ENCODE assay signal across 33 cellular contexts in genomic region chr12:122934722-122935121, GRCh38. TPM values are rescaled to one million over a fixed set of nuclear protein-coding genes. Genes with fewer than 3 reads are reported as not detected.
A peak's percentile ranks its signal among the peaks of the same experiment; 100 is the strongest.
DNase-seq lines count a peak whose midpoint lies in the region; ATAC-seq and TF ChIP-seq lines count a peak whose summit lies in the region.
"Had no signal": no experiment of that assay in that cellular context is flagged by ENCODE, and none has a peak within 500 bp of the region (broad histone marks: within the 10 kb centered on the region; RNA-seq: fewer than 3 reads in every experiment).

No MANE protein-coding gene starts in this region.

- H3K36me3 ChIP-seq in GM06990 (ENCODE audit: control insufficient read depth, insufficient read depth, low read length) = no peaks in the 10 kb centered on the region
- H3K36me3 ChIP-seq: cardiac muscle cell, gastrocnemius medialis, left lung, upper lobe of right lung had no signal

- H3K27me3 Mint-ChIP-seq in activated B cell treated with CpG ODN at 0.5 μM for 24 hours = no peaks in the 10 kb centered on the region
- H3K27me3 Mint-ChIP-seq: activated T-helper 17 cell treated with anti-CD3 and anti-CD28 coated beads, Interleukin-2, amount 50 U/mL, for 72 hours; naive thymus-derived CD8-positive, alpha-beta T cell had no signal

- ATAC-seq in GM18511 (IDR thresholded peaks at IDR 0.05; ENCODE audit: unreplicated experiment) (peak; percentile 49), HG03039 (IDR thresholded peaks at IDR 0.05; ENCODE audit: unreplicated experiment) (peak; percentile 50), activated B cell treated with CpG ODN at 0.5 μM for 24 hours (ENCODE audit: low read depth) (peak; percentile 31), HG03280 (IDR thresholded peaks at IDR 0.05; ENCODE audit: unreplicated experiment) (no peak), GM21526 (IDR thresholded peaks at IDR 0.05; ENCODE audit: low FRiP score, unreplicated experiment) (no peak)
- ATAC-seq: activated naive CD4-positive, alpha-beta T cell treated with anti-CD3 and anti-CD28 coated beads, Interleukin-2, amount 50 U/mL, for 72 hours; activated T-helper 17 cell treated with anti-CD3 and anti-CD28 coated beads, Interleukin-2, amount 50 U/mL, for 72 hours; left lung; naive thymus-derived CD8-positive, alpha-beta T cell; upper lobe of right lung had no signal

- H3K4me1 Mint-ChIP-seq in activated B cell treated with CpG ODN at 0.5 μM for 24 hours = peaks cover 24% of the 10 kb centered on the region
- H3K4me1 Mint-ChIP-seq: activated T-helper 17 cell treated with anti-CD3 and anti-CD28 coated beads, Interleukin-2, amount 50 U/mL, for 72 hours had no signal

- intact Hi-C loops in activated B cell treated with CpG ODN at 0.5 μM for 24 hours (cut with micrococcal nuclease) = loop anchor here (5.0 kb wide), 1 partner anchor 37 kb away; the partner anchor contains the start of gene VPS37B

- DNase-seq in GM06990 (ENCODE audit: extremely low read depth, insufficient read length) (peak; percentile 54), activated B cell treated with CpG ODN at 0.5 μM for 24 hours (no peak), NCI-H774 (lab: John Stamatoyannopoulos, UW) (no peak)
- DNase-seq in activated T-cell treated with anti-CD3 and anti-CD28 coated beads, Interleukin-2, amount 50 U/mL, for 1 hour = no peak
- DNase-seq: ACHN; activated CD4-positive, alpha-beta T cell treated with anti-CD3 and anti-CD28 coated beads, Interleukin-2, amount 50 U/mL, for 4 hours; activated CD4-positive, CD25-positive, alpha-beta regulatory T cell; aorta; DMS79 treated with DMSO at 0.1 percent for 48 hours; esophagus squamous epithelium; gastrocnemius medialis; hippocampal formation; immature natural killer cell; Kasumi-1; left lung; naive thymus-derived CD8-positive, alpha-beta T cell; NCI-H1048; NCI-H187 treated with DMSO at 0.1 percent for 48 hours; NCI-H526 treated with DMSO at 0.1 percent for 48 hours; stimulated activated CD4-positive, alpha-beta T cell treated with anti-CD3 and anti-CD28 coated beads, Interleukin-2, amount 100 ng/mL, for 24 hours; substantia nigra; SW 1271; upper lobe of right lung had no signal

- CTCF ChIA-PET in activated B cell treated with CpG ODN at 0.5 μM for 24 hours (lab: Charles Lee) = no interaction called here

- H3K4me3 Mint-ChIP-seq in activated B cell treated with CpG ODN at 0.5 μM for 24 hours = no peak overlapping the region
- H3K4me3 Mint-ChIP-seq: activated T-helper 17 cell treated with anti-CD3 and anti-CD28 coated beads, Interleukin-2, amount 50 U/mL, for 72 hours; immature natural killer cell; naive thymus-derived CD8-positive, alpha-beta T cell had no signal

- POLR2A ChIA-PET in activated B cell treated with CpG ODN at 0.5 μM for 24 hours (lab: Charles Lee) = interaction anchor here (0.7 to 1.2 kb wide), 3 partner anchors 8 to 57 kb away, joined by 4 to 8 read pairs (median 5); no protein-coding TSS in a partner anchor

- no peaks in the 10 kb centered on the region for H3K36me3 Mint-ChIP-seq in activated B cell treated with CpG ODN at 0.5 μM for 24 hours (ENCODE audit: low read depth)
- H3K36me3 Mint-ChIP-seq: activated naive CD4-positive, alpha-beta T cell treated with anti-CD3 and anti-CD28 coated beads, Interleukin-2, amount 50 U/mL, for 72 hours had no signal

- no peaks in the 10 kb centered on the region for H3K9me3 Mint-ChIP-seq in activated B cell treated with CpG ODN at 0.5 μM for 24 hours
- H3K9me3 Mint-ChIP-seq: activated naive CD4-positive, alpha-beta T cell treated with anti-CD3 and anti-CD28 coated beads, Interleukin-2, amount 50 U/mL, for 72 hours; activated T-helper 17 cell treated with anti-CD3 and anti-CD28 coated beads, Interleukin-2, amount 50 U/mL, for 72 hours; immature natural killer cell; naive thymus-derived CD8-positive, alpha-beta T cell had no signal

- no peak for TF ChIP-seq CTCF in GM06990 (IDR thresholded peaks at IDR 0.05; ENCODE audit: insufficient read depth, low read length, poor library complexity, severe bottlenecking)
- no peak for TF ChIP-seq CTCF in activated B cell treated with CpG ODN at 0.5 μM for 24 hours (IDR thresholded peaks at IDR 0.05)

- peak overlapping the region; percentile 41 for H3K27ac Mint-ChIP-seq in activated B cell treated with CpG ODN at 0.5 μM for 24 hours
- H3K27ac Mint-ChIP-seq: activated naive CD4-positive, alpha-beta T cell treated with anti-CD3 and anti-CD28 coated beads, Interleukin-2, amount 50 U/mL, for 72 hours; activated T-helper 17 cell treated with anti-CD3 and anti-CD28 coated beads, Interleukin-2, amount 50 U/mL, for 72 hours; immature natural killer cell; naive thymus-derived CD8-positive, alpha-beta T cell had no signal

- no peak overlapping the region for H3K4me3 ChIP-seq in GM06990 (replicated peaks; ENCODE audit: low read depth, low read length)
- H3K4me3 ChIP-seq: BLaER1 treated with 17β-estradiol and CSF1 and Interleukin-3, amounts not matched to agents 10 nM and 100 nM; cardiac muscle cell; coronary artery; esophagus squamous epithelium; gastrocnemius medialis; left lung; smooth muscle cell; upper lobe of right lung had no signal

- no peaks in the 10 kb centered on the region for H3K27me3 ChIP-seq in GM06990 (replicated peaks; ENCODE audit: control insufficient read depth, insufficient read depth, low read length)
- H3K27me3 ChIP-seq: BLaER1 treated with 17β-estradiol and CSF1 and Interleukin-3, amounts not matched to agents 10 nM and 100 nM; cardiac muscle cell; esophagus squamous epithelium; gastrocnemius medialis; left lung; upper lobe of right lung had no signal

RNA-seq across cellular contexts. Expression of gene ABCB9, which starts 31.5 kb away (rescaled TPM):
- total RNA-seq in activated B cell treated with CpG ODN at 0.5 μM for 24 hours = 2.0 and 4.6 TPM in 2 replicates

RNA-seq across cellular contexts. Expression of gene VPS37B, which starts 38.8 kb away (rescaled TPM):
- total RNA-seq in activated B cell treated with CpG ODN at 0.5 μM for 24 hours = 51.4 and 54.1 TPM in 2 replicates

RNA-seq across cellular contexts. Expression of gene OGFOD2, which starts 40.3 kb away (rescaled TPM):
- 21.7 and 22.8 TPM in 2 replicates for total RNA-seq in activated B cell treated with CpG ODN at 0.5 μM for 24 hours

RNA-seq across cellular contexts. Expression of gene ARL6IP4, which starts 45.8 kb away (rescaled TPM):
- 163 and 178 TPM in 2 replicates for total RNA-seq in activated B cell treated with CpG ODN at 0.5 μM for 24 hours

Comparison
In these comparisons a context has a peak if more than half of its experiments do, and no peak if none do; other contexts are left out.
1. ATAC-seq: peak in GM18511 (single experiment), HG03039 (single experiment) and activated B cell treated with CpG ODN at 0.5 μM for 24 hours (single experiment); none in HG03280 (single experiment) and GM21526 (single experiment).